ENCODE assay signal across 8 cellular contexts in the genomic region with DNA sequence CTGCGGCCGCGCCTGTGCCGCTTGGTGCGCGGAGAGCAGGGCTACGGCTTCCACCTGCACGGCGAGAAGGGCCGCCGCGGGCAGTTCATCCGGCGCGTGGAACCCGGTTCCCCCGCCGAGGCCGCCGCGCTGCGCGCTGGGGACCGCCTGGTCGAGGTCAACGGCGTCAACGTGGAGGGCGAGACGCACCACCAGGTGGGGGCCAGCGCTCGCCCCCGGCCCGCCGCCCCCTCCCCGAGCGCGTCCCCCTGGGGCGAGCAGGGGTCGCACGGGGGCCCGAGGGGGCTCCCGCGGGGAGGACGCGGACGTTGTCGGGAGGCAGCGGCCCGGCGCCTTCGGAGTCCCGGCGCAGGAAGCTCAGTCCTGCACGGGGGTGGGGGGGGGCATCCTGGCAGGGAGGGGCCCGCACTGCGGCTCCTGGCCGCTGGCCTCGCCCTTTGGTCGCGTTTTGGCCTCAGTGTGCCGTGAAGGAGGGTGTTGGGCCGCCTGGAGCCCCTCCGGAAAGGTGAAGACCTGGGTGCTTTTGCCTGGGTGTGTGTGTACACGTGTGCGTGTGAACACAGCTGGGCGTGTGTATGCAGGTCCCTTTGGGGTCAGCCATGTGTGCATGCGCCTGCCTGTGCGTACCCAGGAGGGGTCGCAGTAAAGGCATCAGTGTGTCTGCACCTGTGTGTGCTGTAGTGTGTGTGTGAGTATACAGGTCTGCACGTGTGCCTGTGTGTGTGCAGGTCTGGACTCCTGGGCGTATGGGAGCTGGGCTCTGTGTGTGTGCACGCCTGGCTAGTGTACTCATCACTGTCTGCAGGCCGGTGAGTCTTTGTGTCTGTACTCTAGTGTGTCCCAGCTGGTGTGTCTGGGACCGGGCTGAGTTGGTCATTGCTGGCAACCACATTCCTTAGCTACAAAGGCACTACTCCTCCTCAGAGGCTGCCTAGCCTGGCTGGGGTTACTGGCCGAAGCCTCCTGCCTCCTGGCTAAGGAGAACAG. TPM values are rescaled to one million over a fixed set of nuclear protein-coding genes. Genes with fewer than 3 reads are reported as not detected.
DNase-seq lines count a peak whose midpoint lies in the region; ATAC-seq and TF ChIP-seq lines count a peak whose summit lies in the region.

No MANE protein-coding gene starts in this region.

- in situ Hi-C loops in Panc1 (cut with HindIII; ENCODE audit: low pct_unique_long_range_greater_than_20kb, low sequenced_read_pairs) = no loop called here

- POLR2A ChIA-PET in Panc1 (lab: Charles Lee) = interaction anchor here (0.6 kb wide), 1 partner anchor 149 kb away, joined by 4 read pairs; no protein-coding TSS in a partner anchor

- peaks cover 62% of the 10 kb centered on the region for H3K4me1 ChIP-seq in Panc1 (ENCODE audit: control insufficient read depth, insufficient read depth, low read length)
- H3K4me1 ChIP-seq in duodenal mucosa (ENCODE audit: control insufficient read depth in 1 of 2, insufficient read depth in 2 of 2, low read length in 2 of 2) = peaks cover 10 to 34% of the 10 kb centered on the region in 2 donors
- H3K4me1 ChIP-seq in muscle layer of duodenum (ENCODE audit: control insufficient read depth in 1 of 2, insufficient read depth in 2 of 2, low read length in 2 of 2) = peaks cover 6 to 50% of the 10 kb centered on the region in 2 donors

- DNase-seq in GM06990 (ENCODE audit: extremely low read depth, insufficient read length) (peak; percentile 23), Panc1 (ENCODE audit: low read depth, low spot score) (no peak), NCI-H1436 (lab: John Stamatoyannopoulos, UW) (no peak)
- DNase-seq in stimulated activated CD4-positive, alpha-beta T cell treated with anti-CD3 and anti-CD28 coated beads, Interleukin-4, amount 100 ng/mL, for 4 hours = no peak

- H3K9me3 ChIP-seq in Panc1 (ENCODE audit: control insufficient read depth, insufficient read depth, low read depth, low read length) (no peaks in the 10 kb centered on the region), duodenal mucosa (ENCODE audit: control insufficient read depth in 1 of 2, low read length in 2 of 2) (no peaks in the 10 kb centered on the region), muscle layer of duodenum (ENCODE audit: control insufficient read depth in 1 of 2, low read length in 2 of 2) (no peaks in the 10 kb centered on the region)

- no TSS peak for BruUV-seq in Panc1 (replicated peaks; lab: Mats Ljungman, UMichigan)

- peaks cover 12% of the 10 kb centered on the region for H3K27me3 ChIP-seq in GM06990 (replicated peaks; ENCODE audit: control insufficient read depth, insufficient read depth, low read length)
- no peaks in the 10 kb centered on the region for H3K27me3 ChIP-seq in Panc1 (ENCODE audit: control insufficient read depth, insufficient read depth, low read length)
- H3K27me3 ChIP-seq in duodenal mucosa (ENCODE audit: control insufficient read depth in 1 of 2, insufficient read depth in 2 of 2, low read length in 2 of 2) = peaks cover 0 to 2% of the 10 kb centered on the region in 2 donors
- H3K27me3 ChIP-seq in muscle layer of duodenum (ENCODE audit: low read depth, low read length) = no peaks in the 10 kb centered on the region

- H3K4me3 ChIP-seq in GM06990 (replicated peaks; ENCODE audit: low read depth, low read length) (peak overlapping the region; percentile 34), Panc1 (ENCODE audit: low read depth in 2 of 2, low read length in 2 of 2) (peak overlapping the region; percentile 54 to 59), duodenal mucosa (ENCODE audit: low read depth in 1 of 2, low read length in 2 of 2) (peak overlapping the region; percentile 42 to 80), muscle layer of duodenum (ENCODE audit: low read depth in 1 of 2, low read length in 2 of 2) (peak overlapping the region; percentile 69 to 78)

- peak overlapping the region; percentile 18 to 43 for H3K9ac ChIP-seq in duodenal mucosa (ENCODE audit: low read depth in 1 of 2, low read length in 2 of 2)

- intact Hi-C loops in Panc1 (cut with micrococcal nuclease; ENCODE audit: unreplicated experiment) = loop anchor here (10.0 kb wide), 1 partner anchor 117 kb away; a partner anchor contains a TSS

- ATAC-seq in Panc1 (peak; percentile 13), GM19452 (IDR thresholded peaks at IDR 0.05; ENCODE audit: unreplicated experiment) (no peak), GM18858 (IDR thresholded peaks at IDR 0.05; ENCODE audit: unreplicated experiment) (no peak)

- CTCF ChIA-PET in Panc1 (lab: Charles Lee) = interaction anchor here (0.6 kb wide), 1 partner anchor 29 kb away, joined by 6 read pairs; no protein-coding TSS in a partner anchor

- TF ChIP-seq CTCF in GM06990 (IDR thresholded peaks at IDR 0.05; ENCODE audit: insufficient read depth, low read length, poor library complexity, severe bottlenecking) (no peak), Panc1 (IDR thresholded peaks at IDR 0.05) (no peak; the same call in 1 of the 2 replicates)

- H3K36me3 ChIP-seq in GM06990 (ENCODE audit: control insufficient read depth, insufficient read depth, low read length) = no peaks in the 10 kb centered on the region
- H3K36me3 ChIP-seq in Panc1 (ENCODE audit: control insufficient read depth, insufficient read depth, low read length) = no peaks in the 10 kb centered on the region
- H3K36me3 ChIP-seq in duodenal mucosa (ENCODE audit: control insufficient read depth in 1 of 2, insufficient read depth in 2 of 2, low read length in 2 of 2) = no peaks in the 10 kb centered on the region
- no peaks in the 10 kb centered on the region for H3K36me3 ChIP-seq in muscle layer of duodenum (ENCODE audit: control insufficient read depth in 1 of 2, insufficient read depth in 2 of 2, low read length in 2 of 2)

- H3K27ac ChIP-seq in Panc1 (ENCODE audit: low read length) (peak overlapping the region; percentile 76), duodenal mucosa (ENCODE audit: low read depth, low read length) (no peak overlapping the region), muscle layer of duodenum (ENCODE audit: low read length) (no peak overlapping the region)

RNA-seq across cellular contexts. Expression of a gene that starts 0.6 kb away (rescaled TPM):
- 174 TPM for total RNA-seq in Panc1 (2021; ENCODE audit: unreplicated experiment)
- 287 TPM for polyA plus RNA-seq in Panc1 (2012; ENCODE audit: insufficient read length)

RNA-seq across cellular contexts. Expression of a gene that starts 7.7 kb away (rescaled TPM):
- 15.3 TPM for total RNA-seq in Panc1 (2021; ENCODE audit: unreplicated experiment)
- 42.9 TPM for polyA plus RNA-seq in Panc1 (2012; ENCODE audit: insufficient read length)

RNA-seq across cellular contexts. Expression of a gene that starts 17.7 kb away (rescaled TPM):
- total RNA-seq in Panc1 (2021; ENCODE audit: unreplicated experiment) = 85.7 TPM
- 64.6 TPM for polyA plus RNA-seq in Panc1 (2012; ENCODE audit: insufficient read length)

RNA-seq across cellular contexts. Expression of a gene that starts 20.3 kb away (rescaled TPM):
- total RNA-seq in Panc1 (2021; ENCODE audit: unreplicated experiment) = 39.8 TPM
- 71.0 TPM for polyA plus RNA-seq in Panc1 (2012; ENCODE audit: insufficient read length)

RNA-seq across cellular contexts. Expression of a gene that starts 20.5 kb away (rescaled TPM):
- total RNA-seq in Panc1 (2021; ENCODE audit: unreplicated experiment) = 115 TPM
- 138 TPM for polyA plus RNA-seq in Panc1 (2012; ENCODE audit: insufficient read length)
